ENCODE assay signal across 10 cellular contexts in the genomic region with DNA sequence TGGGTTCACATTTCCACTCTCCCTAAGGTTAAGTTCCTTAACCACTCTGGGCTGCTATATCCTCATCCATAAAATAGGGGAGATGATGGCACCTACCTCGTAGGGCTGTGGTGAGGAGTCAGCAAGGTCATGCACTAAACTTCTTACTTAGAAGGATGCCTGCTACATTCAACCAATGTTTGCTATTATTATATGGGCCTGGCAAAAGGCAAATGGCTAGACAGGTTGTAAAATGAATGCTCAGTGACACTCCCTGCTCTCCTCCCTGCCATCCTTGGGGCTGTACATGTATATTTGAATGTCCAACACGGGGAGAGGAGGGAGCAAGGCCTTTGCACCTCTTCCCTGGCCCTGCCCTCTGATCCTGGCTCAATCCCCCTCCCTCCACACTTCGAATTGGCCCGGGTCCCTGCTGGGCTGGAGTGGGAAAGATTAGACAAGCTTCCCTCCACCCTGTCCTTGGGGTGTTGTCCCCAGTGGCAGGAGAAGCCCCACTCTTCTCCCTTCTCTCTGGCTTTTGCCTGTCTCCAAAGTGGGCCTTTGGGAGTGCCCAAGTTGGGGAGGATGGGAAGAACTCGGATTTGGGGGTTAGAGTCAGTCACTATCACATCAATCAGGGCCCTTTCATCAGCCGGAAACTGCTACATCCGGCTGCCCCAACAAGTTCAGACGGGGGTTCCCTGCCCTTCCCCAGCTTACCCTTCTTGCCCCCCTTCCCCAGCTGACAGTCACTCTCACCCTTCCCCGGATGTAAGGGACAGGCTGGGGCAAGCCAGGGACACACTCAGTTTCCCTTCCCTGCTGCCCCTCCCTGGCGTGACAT. TPM values are rescaled to one million over a fixed set of nuclear protein-coding genes. Genes with fewer than 3 reads are reported as not detected.
DNase-seq lines count a peak whose midpoint lies in the region; ATAC-seq, FAIRE-seq and TF ChIP-seq lines count a peak whose summit lies in the region.
"Had no signal": no experiment of that assay in that cellular context is flagged by ENCODE, and none has a peak within 500 bp of the region (broad histone marks: within the 10 kb centered on the region; RNA-seq: fewer than 3 reads in every experiment).

No MANE protein-coding gene starts in this region.

- no peaks in the 10 kb centered on the region for H3K9me2 ChIP-seq in OCI-LY7 (ENCODE audit: insufficient read depth, low read length)

- H3K9me1 ChIP-seq in K562 (ENCODE audit: control insufficient read depth, insufficient read depth, low read length) = no peaks in the 10 kb centered on the region

- H3K79me2 ChIP-seq in OCI-LY7 (ENCODE audit: insufficient read depth, low read depth, low read length) (no peaks in the 10 kb centered on the region), K562 (ENCODE audit: control insufficient read depth, insufficient read depth, low read length) (no peaks in the 10 kb centered on the region)
- H3K79me2 ChIP-seq: parathyroid adenoma had no signal

- H2AFZ ChIP-seq in OCI-LY7 (ENCODE audit: low read length) = peak overlapping the region; percentile 73; the same call in 1 of the 2 replicates
- H2AFZ ChIP-seq in K562 (ENCODE audit: low read depth, low read length) = peak overlapping the region; percentile 78
- H2AFZ ChIP-seq: parathyroid adenoma had no signal

- TF ChIP-seq CTCF in OCI-LY7 (conservative IDR thresholded peaks at IDR 0.05; ENCODE audit: low read length) = no peak
- TF ChIP-seq CTCF in K562 (IDR thresholded peaks at IDR 0.05 in 2 of 3, conservative IDR thresholded peaks at IDR 0.05 in 1 of 3; ENCODE audit: insufficient read depth in 2 of 3, low read depth in 1 of 3, low read length in 3 of 3) = no peak

- TF ChIP-seq POLR2A in K562 (conservative IDR thresholded peaks at IDR 0.05) = no peak

- H3K27ac ChIP-seq in OCI-LY7 (ENCODE audit: low read depth, low read length, poor library complexity, severe bottlenecking) (peak overlapping the region; percentile 58), K562 (ENCODE audit: extremely low read depth, low read depth, low read length) (peak overlapping the region; percentile 14; the same call in 1 of the 3 replicates), caudate nucleus (ENCODE audit: low read depth, low read length) (no peak overlapping the region)
- H3K27ac ChIP-seq: parathyroid adenoma had no signal

- no TSS peak for BruUV-seq in OCI-LY7 (replicated peaks; lab: Mats Ljungman, UMichigan)
- no TSS peak for BruUV-seq in K562 (replicated peaks; lab: Mats Ljungman, UMichigan)

- TF ChIP-seq EP300 in K562 (IDR thresholded peaks at IDR 0.05; ENCODE audit: low read length) = no peak

- H3K36me3 ChIP-seq in OCI-LY7 (ENCODE audit: insufficient read depth, low read length) (no peaks in the 10 kb centered on the region; the same call in 1 of the 2 replicates), K562 (ENCODE audit: control insufficient read depth, insufficient read depth, low read length) (no peaks in the 10 kb centered on the region)

- ATAC-seq in GM21576 (IDR thresholded peaks at IDR 0.05; ENCODE audit: unreplicated experiment) (peak; percentile 64), K562 (peak; percentile 62)
- peak; percentile 68 for ATAC-seq in stimulated activated effector memory CD8-positive, alpha-beta T cell treated with anti-CD3 and anti-CD28 coated beads, Interleukin-12 subunit alpha, Interleukin-12 subunit beta, amount 100 ng/mL, for 72 hours

- H3K27ac Mint-ChIP-seq in stimulated activated effector memory CD8-positive, alpha-beta T cell treated with anti-CD3 and anti-CD28 coated beads, Interleukin-12 subunit alpha, Interleukin-12 subunit beta, amount 100 ng/mL, for 72 hours = peak overlapping the region; percentile 83

- peak; percentile 68 for DNase-seq in OCI-LY7 (ENCODE audit: low spot score)
- no peak for DNase-seq in K562 (ENCODE audit: extremely low read depth in 1 of 4, low spot score in 3 of 4)
- peak in 1 of 2 donors; percentile 75 for DNase-seq in stimulated activated effector memory CD8-positive, alpha-beta T cell treated with anti-CD3 and anti-CD28 coated beads, Interleukin-12 subunit alpha, Interleukin-12 subunit beta, amount 100 ng/mL, for 72 hours (ENCODE audit: low spot score in 2 of 2)
- no peak for DNase-seq in anterior cingulate cortex (lab: John Stamatoyannopoulos, UW)
- no peak for DNase-seq in hypothalamus (lab: John Stamatoyannopoulos, UW)
- DNase-seq in EL = no peak
- DNase-seq in caudate nucleus (lab: John Stamatoyannopoulos, UW) = no peak
- DNase-seq: NCI-H1092 had no signal

- TF ChIP-seq RAD21 in K562 (CRISPR knock-in tag; conservative IDR thresholded peaks at IDR 0.05 in 1 of 2, IDR thresholded peaks at IDR 0.05 in 1 of 2) = no peak

- H3K36me3 Mint-ChIP-seq in stimulated activated effector memory CD8-positive, alpha-beta T cell treated with anti-CD3 and anti-CD28 coated beads, Interleukin-12 subunit alpha, Interleukin-12 subunit beta, amount 100 ng/mL, for 72 hours = no peaks in the 10 kb centered on the region

- peaks cover 17% of the 10 kb centered on the region for H3K9me3 ChIP-seq in OCI-LY7 (ENCODE audit: low read length)
- no peaks in the 10 kb centered on the region; the same call in none of the 2 replicates for H3K9me3 ChIP-seq in K562 (replicated peaks; ENCODE audit: control insufficient read depth, insufficient read depth, low read depth, low read length)

- intact Hi-C loops in OCI-LY7 (cut with micrococcal nuclease; ENCODE audit: unreplicated experiment) = loop anchor here (1.0 kb wide), 1 partner anchor 18 kb away; no protein-coding TSS in a partner anchor
- intact Hi-C loops in K562 (cut with micrococcal nuclease) = no loop called here

- in situ Hi-C loops in K562 (cut with MboI) = no loop called here

- no peaks in the 10 kb centered on the region; a peak in 1 of 5 replicates for H3K27me3 ChIP-seq in K562 (ENCODE audit: control insufficient read depth in 2 of 2, insufficient read depth in 2 of 2, low read length in 2 of 2)

- peaks cover 23% of the 10 kb centered on the region for H3K4me1 Mint-ChIP-seq in stimulated activated effector memory CD8-positive, alpha-beta T cell treated with anti-CD3 and anti-CD28 coated beads, Interleukin-12 subunit alpha, Interleukin-12 subunit beta, amount 100 ng/mL, for 72 hours

- H3K4me3 ChIP-seq in OCI-LY7 (ENCODE audit: low read depth, low read length, poor library complexity, severe bottlenecking) (no peak overlapping the region), K562 (no peak overlapping the region)

- peak overlapping the region in 1 of 2 experiments; percentile 68; a peak in 1 of 4 replicates for H3K9ac ChIP-seq in K562 (ENCODE audit: insufficient read depth in 1 of 2, low read depth in 2 of 2, low read length in 2 of 2)
- H3K9ac ChIP-seq: parathyroid adenoma had no signal

- FAIRE-seq in K562 (lab: Jason Lieb, UNC) = peak; percentile 23

- peaks cover 12% of the 10 kb centered on the region for H3K9me3 Mint-ChIP-seq in stimulated activated effector memory CD8-positive, alpha-beta T cell treated with anti-CD3 and anti-CD28 coated beads, Interleukin-12 subunit alpha, Interleukin-12 subunit beta, amount 100 ng/mL, for 72 hours

- POLR2A ChIA-PET in OCI-LY7 (lab: Charles Lee) (interaction anchor here (0.6 to 1.2 kb wide), 5 partner anchors 14 to 46 kb away, joined by 3 to 4 read pairs (median 4); partner anchors contain the start of gene VEGFA), K562 (lab: Yijun Ruan, JAX) (interaction anchor here (0.6 to 1.7 kb wide), 6 partner anchors 9 to 384 kb away, joined by 3 to 5 read pairs (median 4); no protein-coding TSS in a partner anchor)

- WGBS in K562 (ENCODE audit: insufficient coverage, low coverage, missing lambda C conversion rate) = 8% methylated on average over 9 of the region's 10 CpGs

- H3K4me2 ChIP-seq in OCI-LY7 (ENCODE audit: low read length) (peak overlapping the region; percentile 38), K562 (ENCODE audit: insufficient read depth, low read length) (no peak overlapping the region; the same call in 1 of the 2 replicates)

- H3K4me1 ChIP-seq in OCI-LY7 (ENCODE audit: insufficient read depth, low read length, poor library complexity, severe bottlenecking) = peaks cover 23% of the 10 kb centered on the region
- H3K4me1 ChIP-seq in K562 (replicated peaks in 1 of 2; ENCODE audit: control insufficient read depth in 2 of 2, insufficient read depth in 2 of 2, low read length in 2 of 2) = peaks cover 22 to 26% of the 10 kb centered on the region in 2 experiments
- H3K4me1 ChIP-seq: parathyroid adenoma had no signal

- H4K20me1 ChIP-seq in OCI-LY7 (ENCODE audit: insufficient read depth, low read length) (no peaks in the 10 kb centered on the region), K562 (replicated peaks; ENCODE audit: control insufficient read depth, insufficient read depth, low read length) (no peaks in the 10 kb centered on the region)

- CTCF ChIA-PET in OCI-LY7 (lab: Charles Lee; ENCODE audit: unreplicated experiment) = interaction anchor here (0.6 kb wide), 1 partner anchor 10 kb away, joined by 3 read pairs; no protein-coding TSS in a partner anchor
- CTCF ChIA-PET in K562 (lab: Yijun Ruan, JAX; ENCODE audit: low intra/inter-chr PET ratio) = no interaction called here

- H3K4me3 Mint-ChIP-seq in stimulated activated effector memory CD8-positive, alpha-beta T cell treated with anti-CD3 and anti-CD28 coated beads, Interleukin-12 subunit alpha, Interleukin-12 subunit beta, amount 100 ng/mL, for 72 hours = no peak overlapping the region

RNA-seq across cellular contexts. Expression of gene VEGFA, which starts 36.3 kb away (rescaled TPM):
- total RNA-seq in OCI-LY7 (2014; rRNA removed; shearing (Covaris generic)) = 59.7 and 66.3 TPM in 2 replicates
- 64.5 and 88.5 TPM in 2 replicates for total RNA-seq in OCI-LY7 (2022)
- 511 and 945 TPM in 2 replicates for total RNA-seq in K562 (2011; cell fraction: chromatin; rRNA removed; ENCODE audit: low replicate concordance)
- 536 and 553 TPM in 2 replicates for total RNA-seq in K562 (2011; cell fraction: nucleolus; rRNA removed)
- total RNA-seq in K562 (2011; cell fraction: nucleoplasm; rRNA removed) = 559 and 592 TPM in 2 replicates
- total RNA-seq in K562 (2014; rRNA removed) = 124 and 144 TPM in 2 replicates
- total RNA-seq in K562 (2014; rRNA removed; fragmentation: Illumina TruSeq; extraction: Trizol) = 66.5 and 70.7 TPM in 2 replicates
- total RNA-seq in K562 (2015; rRNA removed; fragmentation: Illumina TruSeq; extraction: Trizol) = 25.8 and 27.0 TPM in 2 replicates
- total RNA-seq in K562 (2021) = 131 and 159 TPM in 2 replicates
- polyA plus RNA-seq in K562 (2011; rRNA removed) = 271 and 467 TPM in 2 replicates
- 222 and 346 TPM in 2 replicates for polyA plus RNA-seq in K562 (2011; cell fraction: cytosol; rRNA removed)
- polyA plus RNA-seq in K562 (2011; cell fraction: nucleus; rRNA removed) = 1,880 and 1,961 TPM in 2 replicates
- 112 and 555 TPM in 2 replicates for polyA plus RNA-seq in K562 (2012)
- polyA plus RNA-seq in K562 (2014; fragmentation: Illumina TruSeq; extraction: Trizol) = 134 and 172 TPM in 2 replicates
- polyA plus RNA-seq in K562 (2014; fragmentation: Nextera tagmentation; extraction: Ambion mirVana) = 10 to 100 TPM; 14.0 to 16.0 TPM
- 179 and 182 TPM in 2 replicates for polyA plus RNA-seq in K562 (2014; rRNA removed)
- 359 and 374 TPM in 2 replicates for polyA minus RNA-seq in K562 (2011; rRNA and poly(A)+ RNA removed)
- polyA minus RNA-seq in K562 (2011; cell fraction: cytosol; rRNA and poly(A)+ RNA removed) = 79.8 and 123 TPM in 2 replicates
- polyA minus RNA-seq in K562 (2011; cell fraction: nucleus; rRNA and poly(A)+ RNA removed) = 310 and 397 TPM in 2 replicates

RNA-seq across cellular contexts. Expression of gene MRPS18A, which starts 46.1 kb away (rescaled TPM):
- total RNA-seq in OCI-LY7 (2014; rRNA removed; shearing (Covaris generic)) = 57.3 and 86.1 TPM in 2 replicates
- total RNA-seq in OCI-LY7 (2022) (54.7 and 61.6 TPM in 2 replicates), K562 (2014; rRNA removed) (130 and 161 TPM in 2 replicates), K562 (2014; rRNA removed; fragmentation: Illumina TruSeq; extraction: Trizol) (63.9 and 87.5 TPM in 2 replicates), K562 (2015; rRNA removed; fragmentation: Illumina TruSeq; extraction: Trizol) (115 and 119 TPM in 2 replicates), K562 (2021) (102 and 104 TPM in 2 replicates)
- total RNA-seq in K562 (2011; cell fraction: chromatin; rRNA removed; ENCODE audit: low replicate concordance) = 30.9 and 95.8 TPM in 2 replicates
- 81.3 and 96.7 TPM in 2 replicates for total RNA-seq in K562 (2011; cell fraction: nucleolus; rRNA removed)
- total RNA-seq in K562 (2011; cell fraction: nucleoplasm; rRNA removed) = 48.8 and 57.7 TPM in 2 replicates
- polyA plus RNA-seq in K562 (2011; rRNA removed) (104 and 112 TPM in 2 replicates), K562 (2014; fragmentation: Illumina TruSeq; extraction: Trizol) (159 and 185 TPM in 2 replicates), K562 (2014; fragmentation: Nextera tagmentation; extraction: Ambion mirVana) (100 to 1,000 TPM; 204 to 243 TPM), K562 (2014; rRNA removed) (125 and 133 TPM in 2 replicates)
- 155 and 252 TPM in 2 replicates for polyA plus RNA-seq in K562 (2011; cell fraction: cytosol; rRNA removed)
- 54.3 and 56.2 TPM in 2 replicates for polyA plus RNA-seq in K562 (2011; cell fraction: nucleus; rRNA removed)
- polyA plus RNA-seq in K562 (2012) = 113 and 127 TPM in 2 replicates
- 78.1 and 100 TPM in 2 replicates for polyA minus RNA-seq in K562 (2011; rRNA and poly(A)+ RNA removed)
- polyA minus RNA-seq in K562 (2011; cell fraction: cytosol; rRNA and poly(A)+ RNA removed) = 41.0 and 52.2 TPM in 2 replicates
- polyA minus RNA-seq in K562 (2011; cell fraction: nucleus; rRNA and poly(A)+ RNA removed) = 41.9 and 47.8 TPM in 2 replicates
